25 cellular contexts compared by ENCODE assay signal in genomic region chr13:94464771-94465170, GRCh38. TPM values are rescaled to one million over a fixed set of nuclear protein-coding genes. Genes with fewer than 3 reads are reported as not detected.
DNase-seq lines count a peak whose midpoint lies in the region; ATAC-seq and TF ChIP-seq lines count a peak whose summit lies in the region.
"Had no signal": no experiment of that assay in that cellular context is flagged by ENCODE, and none has a peak within 500 bp of the region (broad histone marks: within the 10 kb centered on the region; RNA-seq: fewer than 3 reads in every experiment).

No MANE protein-coding gene starts in this region.

- no peaks in the 10 kb centered on the region for H3K9me3 Mint-ChIP-seq in CD4-positive, alpha-beta T cell
- H3K9me3 Mint-ChIP-seq: activated T-helper 1 cell treated with anti-CD3 and anti-CD28 coated beads, Interleukin-12 subunit alpha, Interleukin-12 subunit beta, Interleukin-2, Interleukin-4 antibody, amounts not matched to agents 30 ng/mL and 10 ng/mL and 1 ng/mL, durations not matched to agents 14 hours and 24 hours and 36 hours; dendritic cell treated with granulocyte-macrophage colony-stimulating factor and Interleukin-4, amounts not matched to agents 40 ng/mL and 50 ng/mL, for 4 days; T-helper 1 cell treated with Interleukin-12 subunit alpha and Interleukin-12 subunit beta and Interleukin-4 antibody, amounts not matched to agents 30 μg/mL and 1 μg/mL, for 36 hours had no signal

- ATAC-seq in CD4-positive, alpha-beta T cell (ENCODE audit: poor library complexity): no peak
- no peak for ATAC-seq in GM19328 (IDR thresholded peaks at IDR 0.05; ENCODE audit: unreplicated experiment)
- ATAC-seq: gastroesophageal sphincter had no signal

- POLR2A ChIA-PET in CD4-positive, alpha-beta T cell (lab: Charles Lee): no interaction called here

- no peak for TF ChIP-seq CTCF in WERI-Rb-1 (IDR thresholded peaks at IDR 0.05; ENCODE audit: low read depth, low read length)
- no peak for TF ChIP-seq CTCF in CD4-positive, alpha-beta T cell (IDR thresholded peaks at IDR 0.05)

- no peak overlapping the region for H3K27ac Mint-ChIP-seq in CD4-positive, alpha-beta T cell
- H3K27ac Mint-ChIP-seq: activated T-helper 1 cell treated with anti-CD3 and anti-CD28 coated beads, Interleukin-12 subunit alpha, Interleukin-12 subunit beta, Interleukin-2, Interleukin-4 antibody, amounts not matched to agents 30 ng/mL and 10 ng/mL and 1 ng/mL, durations not matched to agents 14 hours and 24 hours and 36 hours; CD14-positive monocyte; dendritic cell treated with granulocyte-macrophage colony-stimulating factor and Interleukin-4, amounts not matched to agents 40 ng/mL and 50 ng/mL, for 4 days; T-helper 1 cell treated with Interleukin-12 subunit alpha and Interleukin-12 subunit beta and Interleukin-4 antibody, amounts not matched to agents 30 μg/mL and 1 μg/mL, for 36 hours had no signal

- intact Hi-C loops in CD4-positive, alpha-beta T cell (cut with DNase I, micrococcal nuclease): no loop called here

- H3K27ac ChIP-seq in WERI-Rb-1: no peak overlapping the region
- no peak overlapping the region for H3K27ac ChIP-seq in CD4-positive, alpha-beta T cell (ENCODE audit: low read depth, low read length)
- H3K27ac ChIP-seq: adrenal gland, gastroesophageal sphincter, prostate gland, tibial nerve had no signal

- peaks cover 3% of the 10 kb centered on the region for H3K9me3 ChIP-seq in WERI-Rb-1 (ENCODE audit: severe bottlenecking)
- H3K9me3 ChIP-seq in CD4-positive, alpha-beta T cell (ENCODE audit: control insufficient read depth, low read length): no peaks in the 10 kb centered on the region
- H3K9me3 ChIP-seq: adrenal gland, gastroesophageal sphincter, prostate gland, tibial nerve had no signal

- peaks cover 47% of the 10 kb centered on the region for H3K36me3 ChIP-seq in WERI-Rb-1
- H3K36me3 ChIP-seq: adrenal gland, gastroesophageal sphincter, prostate gland, tibial nerve had no signal

- no peaks in the 10 kb centered on the region for H3K27me3 ChIP-seq in WERI-Rb-1 (ENCODE audit: insufficient read depth, low read depth, severe bottlenecking)
- no peaks in the 10 kb centered on the region for H3K27me3 ChIP-seq in CD4-positive, alpha-beta T cell (ENCODE audit: control insufficient read depth, insufficient read depth, low read length)
- H3K27me3 ChIP-seq: adrenal gland, gastroesophageal sphincter, tibial nerve had no signal

- no peak overlapping the region for H3K4me3 ChIP-seq in skeletal muscle cell (ENCODE audit: low read depth, low read length)
- H3K4me3 ChIP-seq in WERI-Rb-1 (ENCODE audit: low read depth, low read length): no peak overlapping the region
- H3K4me3 ChIP-seq: adrenal gland, gastroesophageal sphincter, prostate gland, smooth muscle cell, tibial nerve had no signal

- H3K36me3 Mint-ChIP-seq in CD4-positive, alpha-beta T cell (ENCODE audit: low read depth): no peaks in the 10 kb centered on the region
- H3K36me3 Mint-ChIP-seq: CD14-positive monocyte had no signal

- no peaks in the 10 kb centered on the region for H3K4me1 Mint-ChIP-seq in CD4-positive, alpha-beta T cell (ENCODE audit: low read depth)
- H3K4me1 Mint-ChIP-seq: CD14-positive monocyte had no signal

- CTCF ChIA-PET in CD4-positive, alpha-beta T cell (lab: Charles Lee): no interaction called here

- H3K4me3 Mint-ChIP-seq in CD4-positive, alpha-beta T cell: no peak overlapping the region
- H3K4me3 Mint-ChIP-seq: activated T-helper 1 cell treated with anti-CD3 and anti-CD28 coated beads, Interleukin-12 subunit alpha, Interleukin-12 subunit beta, Interleukin-2, Interleukin-4 antibody, amounts not matched to agents 30 ng/mL and 10 ng/mL and 1 ng/mL, durations not matched to agents 14 hours and 24 hours and 36 hours; CD14-positive monocyte; dendritic cell treated with granulocyte-macrophage colony-stimulating factor and Interleukin-4, amounts not matched to agents 40 ng/mL and 50 ng/mL, for 4 days; T-helper 1 cell treated with Interleukin-12 subunit alpha and Interleukin-12 subunit beta and Interleukin-4 antibody, amounts not matched to agents 30 μg/mL and 1 μg/mL, for 36 hours had no signal

- no peaks in the 10 kb centered on the region for H3K27me3 Mint-ChIP-seq in CD4-positive, alpha-beta T cell
- H3K27me3 Mint-ChIP-seq: dendritic cell treated with granulocyte-macrophage colony-stimulating factor and Interleukin-4, amounts not matched to agents 40 ng/mL and 50 ng/mL, for 4 days had no signal

- peak; percentile 14 to 23 for DNase-seq in activated CD4-positive, alpha-beta T cell treated with anti-CD3 and anti-CD28 coated beads for 4 hours
- no peak for DNase-seq in activated CD4-positive, alpha-beta T cell treated with anti-CD3 and anti-CD28 coated beads for 1 hour
- peak; percentile 52 for DNase-seq in OCI-M1 (lab: John Stamatoyannopoulos, UW)
- peak; percentile 31 for DNase-seq in skeletal muscle cell (ENCODE audit: low read depth)
- peak; percentile 26 for DNase-seq in stimulated activated CD8-positive, alpha-beta memory T cell treated with anti-CD3 and anti-CD28 coated beads, Interleukin-4, amount 100 ng/mL, for 24 hours (ENCODE audit: low read depth)
- DNase-seq in WERI-Rb-1: no peak
- no peak for DNase-seq in CD4-positive, alpha-beta T cell
- DNase-seq: ACHN, adrenal gland, DMS153, midbrain, NCI-H1092 treated with DMSO at 0.1 percent for 48 hours, NCI-H526 treated with DMSO at 0.1 percent for 48 hours, SHP77 treated with DMSO at 0.1 percent for 48 hours had no signal

RNA-seq across cellular contexts. Expression of gene DCT, which starts 14.7 kb away (rescaled TPM):
- under 1 TPM; 0.25 to 0.36 TPM for total RNA-seq in CD4-positive, alpha-beta T cell
- total RNA-seq: activated T-helper 1 cell treated with anti-CD3 and anti-CD28 coated beads, Interleukin-12 subunit alpha, Interleukin-12 subunit beta, Interleukin-2, Interleukin-4 antibody, amounts not matched to agents 30 ng/mL and 10 ng/mL and 1 ng/mL, durations not matched to agents 14 hours and 24 hours and 36 hours; bronchial epithelial cell; epithelial cell of proximal tubule had no signal

Comparison
In these comparisons a context has a peak if more than half of its experiments do, and no peak if none do; other contexts are left out.
1. DNase-seq: peak in activated CD4-positive, alpha-beta T cell treated with anti-CD3 and anti-CD28 coated beads for 4 hours (2 of 2), OCI-M1 (single experiment), skeletal muscle cell (single experiment) and stimulated activated CD8-positive, alpha-beta memory T cell treated with anti-CD3 and anti-CD28 coated beads, Interleukin-4, amount 100 ng/mL, for 24 hours (single experiment); none in activated CD4-positive, alpha-beta T cell treated with anti-CD3 and anti-CD28 coated beads for 1 hour (single experiment), WERI-Rb-1 (single experiment) and CD4-positive, alpha-beta T cell (0 of 10).